8 cellular contexts compared by ENCODE assay signal in genomic region chr22:39311592-39312400, GRCh38. TPM values are rescaled to one million over a fixed set of nuclear protein-coding genes. Genes with fewer than 3 reads are reported as not detected.
DNase-seq lines count a peak whose midpoint lies in the region; ATAC-seq and TF ChIP-seq lines count a peak whose summit lies in the region.
"Had no signal": no experiment of that assay in that cellular context is flagged by ENCODE, and none has a peak within 500 bp of the region (broad histone marks: within the 10 kb centered on the region; RNA-seq: fewer than 3 reads in every experiment).

No MANE protein-coding gene starts in this region.

- H3K4me3 ChIP-seq in naive thymus-derived CD4-positive, alpha-beta T cell (ENCODE audit: low read length) = no peak overlapping the region
- H3K4me3 ChIP-seq: right lobe of liver had no signal

- DNase-seq in EL (peak; percentile 63), HEK293T (ENCODE audit: extremely low spot score) (peak; percentile 49), kidney glomerular epithelial cell (lab: John Stamatoyannopoulos, UW) (no peak), T-helper 2 cell (no peak)
- DNase-seq in activated T-cell treated with anti-CD3 and anti-CD28 coated beads, Interleukin-2, amount 50 U/mL, for 4 hours = no peak
- DNase-seq in naive thymus-derived CD4-positive, alpha-beta T cell = no peak

- peak overlapping the region in 6 of 9 donors; percentile 11 to 56 (median 36) for H3K27ac Mint-ChIP-seq in naive thymus-derived CD4-positive, alpha-beta T cell

- H3K4me1 Mint-ChIP-seq in activated T-cell treated with anti-CD3 and anti-CD28 coated beads, Interleukin-2, amount 50 U/mL, for 4 hours (ENCODE audit: low read depth) = peaks cover 49% of the 10 kb centered on the region
- H3K4me1 Mint-ChIP-seq in naive thymus-derived CD4-positive, alpha-beta T cell = peaks cover 0 to 41% (median 16%) of the 10 kb centered on the region in 7 donors

- H3K4me1 ChIP-seq in naive thymus-derived CD4-positive, alpha-beta T cell (ENCODE audit: control insufficient read depth in 2 of 2, insufficient read depth in 2 of 2, low read length in 2 of 2) = peaks cover 15 to 30% of the 10 kb centered on the region in 2 donors

- CTCF ChIA-PET in HEK293T (lab: Yijun Ruan, JAX) = interaction anchor here (0.6 to 2.0 kb wide), 18 partner anchors 12 to 543 kb away, joined by 3 to 17 read pairs (median 4); partner anchors contain the start of gene TAB1
- CTCF ChIA-PET in naive thymus-derived CD4-positive, alpha-beta T cell (lab: Charles Lee) = interaction anchor here (0.6 to 11.7 kb wide), 11 partner anchors 8 to 217 kb away, joined by 3 to 262 read pairs (median 3); partner anchors contain the start of gene RPL3

- peaks cover 29 to 56% (median 34%) of the 10 kb centered on the region in 3 experiments for H3K36me3 ChIP-seq in naive thymus-derived CD4-positive, alpha-beta T cell (ENCODE audit: control insufficient read depth in 2 of 3, insufficient read depth in 3 of 3, low read length in 3 of 3)

- H3K27me3 Mint-ChIP-seq in activated T-cell treated with anti-CD3 and anti-CD28 coated beads, Interleukin-2, amount 50 U/mL, for 4 hours (ENCODE audit: low read depth) = no peaks in the 10 kb centered on the region
- no peaks in the 10 kb centered on the region for H3K27me3 Mint-ChIP-seq in naive thymus-derived CD4-positive, alpha-beta T cell

- POLR2A ChIA-PET in HEK293T (lab: Yijun Ruan, JAX) = interaction anchor here (0.7 to 2.4 kb wide), 13 partner anchors 8 to 212 kb away, joined by 3 to 35 read pairs (median 4); partner anchors contain the start of genes CBX7 and RPL3
- POLR2A ChIA-PET in naive thymus-derived CD4-positive, alpha-beta T cell (lab: Charles Lee) = interaction anchor here (1.1 to 2.9 kb wide), 10 partner anchors 7 to 217 kb away, joined by 3 to 29 read pairs (median 4); partner anchors contain the start of genes ATF4 and RPL3

- intact Hi-C loops in naive thymus-derived CD4-positive, alpha-beta T cell (cut with micrococcal nuclease) = loop anchor here (1.0 to 10.0 kb wide), 4 partner anchors 140 to 557 kb away; partner anchors contain the start of gene SUN2 (in 1 of the 2)

- peaks cover 45% of the 10 kb centered on the region for H3K36me3 Mint-ChIP-seq in activated T-cell treated with anti-CD3 and anti-CD28 coated beads, Interleukin-2, amount 50 U/mL, for 4 hours (ENCODE audit: insufficient read depth)
- peaks cover 6 to 34% (median 11%) of the 10 kb centered on the region in 5 donors for H3K36me3 Mint-ChIP-seq in naive thymus-derived CD4-positive, alpha-beta T cell

- ATAC-seq in activated T-cell treated with anti-CD3 and anti-CD28 coated beads, Interleukin-2, amount 50 U/mL, for 4 hours = peak; percentile 11 to 18
- ATAC-seq in naive thymus-derived CD4-positive, alpha-beta T cell = no peak
- ATAC-seq in GM21360 (IDR thresholded peaks at IDR 0.05; ENCODE audit: unreplicated experiment) = no peak

- no peaks in the 10 kb centered on the region for H3K9me3 ChIP-seq in naive thymus-derived CD4-positive, alpha-beta T cell (ENCODE audit: control insufficient read depth in 2 of 3, low read length in 3 of 3)
- H3K9me3 ChIP-seq: right lobe of liver had no signal

- H3K4me3 Mint-ChIP-seq in activated T-cell treated with anti-CD3 and anti-CD28 coated beads, Interleukin-2, amount 50 U/mL, for 4 hours = peak overlapping the region; percentile 42
- peak overlapping the region in 2 of 10 donors; percentile 20 to 32 for H3K4me3 Mint-ChIP-seq in naive thymus-derived CD4-positive, alpha-beta T cell

- no peaks in the 10 kb centered on the region for H3K27me3 ChIP-seq in naive thymus-derived CD4-positive, alpha-beta T cell (ENCODE audit: control insufficient read depth in 2 of 2, insufficient read depth in 2 of 2, low read length in 2 of 2)
- H3K27me3 ChIP-seq: right lobe of liver had no signal

- H3K9me3 Mint-ChIP-seq in activated T-cell treated with anti-CD3 and anti-CD28 coated beads, Interleukin-2, amount 50 U/mL, for 4 hours = no peaks in the 10 kb centered on the region
- peaks cover 0 to 2% (median 0%) of the 10 kb centered on the region in 11 donors for H3K9me3 Mint-ChIP-seq in naive thymus-derived CD4-positive, alpha-beta T cell

- no peak overlapping the region for H3K27ac ChIP-seq in naive thymus-derived CD4-positive, alpha-beta T cell (ENCODE audit: low read depth, low read length)
- H3K27ac ChIP-seq: right lobe of liver had no signal

TF ChIP-seq in HEK293T, 16 proteins besides CTCF, POLR2A, EP300 and RAD21:
- TF ChIP-seq FOXM1 (IDR thresholded peaks at IDR 0.05; ENCODE audit: borderline replicate concordance) (0 out of 2 replicates have a peak, but pooled peaks have one; percentile 47), TARDBP (IDR thresholded peaks at IDR 0.05) (no peak), ARNT (IDR thresholded peaks at IDR 0.05) (no peak), ELF4 (IDR thresholded peaks at IDR 0.05) (no peak; the same call in 1 of the 2 replicates), FOXK2 (IDR thresholded peaks at IDR 0.05) (no peak), HDGF (IDR thresholded peaks at IDR 0.05; ENCODE audit: borderline replicate concordance) (no peak), NFRKB (IDR thresholded peaks at IDR 0.05) (peak; percentile 36; the same call in 1 of the 2 replicates), SUZ12 (IDR thresholded peaks at IDR 0.05) (no peak), SP1 (IDR thresholded peaks at IDR 0.05) (no peak), FOXA1 (IDR thresholded peaks at IDR 0.05) (no peak), LEF1 (IDR thresholded peaks at IDR 0.05; ENCODE audit: borderline replicate concordance) (0 out of 2 replicates have a peak, but pooled peaks have one; percentile 8), L3MBTL2 (conservative IDR thresholded peaks at IDR 0.05) (peak; percentile 40; the same call in 1 of the 2 replicates)

RNA-seq across cellular contexts. Expression of gene RPL3, which starts 7.6 kb away (rescaled TPM):
- total RNA-seq in activated T-cell treated with anti-CD3 and anti-CD28 coated beads, Interleukin-2, amount 50 U/mL, for 4 hours = 1,000 to 10,000 TPM; 2,811 to 2,835 (median 2,816) TPM
- 1,000 to 10,000 TPM; 1,611 to 3,932 (median 3,789) TPM for total RNA-seq in naive thymus-derived CD4-positive, alpha-beta T cell
- 1,000 to 10,000 TPM; 4,573 to 5,509 TPM for polyA plus RNA-seq in naive thymus-derived CD4-positive, alpha-beta T cell

RNA-seq across cellular contexts. Expression of gene SYNGR1, which starts 38.0 kb away (rescaled TPM):
- 1 to 10 TPM in 2 of 3 donors, under 1 TPM in 1; 0.43 to 1.4 (median 1.2) TPM for total RNA-seq in activated T-cell treated with anti-CD3 and anti-CD28 coated beads, Interleukin-2, amount 50 U/mL, for 4 hours
- 1 to 10 TPM in 2 of 5 experiments, under 1 TPM in 3; 0.12 to 7.0 (median 0.92) TPM for total RNA-seq in naive thymus-derived CD4-positive, alpha-beta T cell
- polyA plus RNA-seq in naive thymus-derived CD4-positive, alpha-beta T cell = 1 to 10 TPM; 1.9 to 2.5 TPM

Comparison
In these comparisons a context has a peak if more than half of its experiments do, and no peak if none do; other contexts are left out.
1. DNase-seq: peak in EL (single experiment) and HEK293T (single experiment); none in activated T-cell treated with anti-CD3 and anti-CD28 coated beads, Interleukin-2, amount 50 U/mL, for 4 hours (single experiment), naive thymus-derived CD4-positive, alpha-beta T cell (0 of 9), kidney glomerular epithelial cell (single experiment) and T-helper 2 cell (0 of 5).
2. ATAC-seq: peak in activated T-cell treated with anti-CD3 and anti-CD28 coated beads, Interleukin-2, amount 50 U/mL, for 4 hours (2 of 2); none in naive thymus-derived CD4-positive, alpha-beta T cell (single experiment) and GM21360 (single experiment).